8 cellular contexts compared by ENCODE assay signal in genomic region chr19:9820043-9820442, GRCh38. TPM values are rescaled to one million over a fixed set of nuclear protein-coding genes. Genes with fewer than 3 reads are reported as not detected.
DNase-seq lines count a peak whose midpoint lies in the region; ATAC-seq and TF ChIP-seq lines count a peak whose summit lies in the region.
"Not testable (repeated sequence)": the region's sequence is repeated elsewhere in the genome, so short reads cannot be mapped to it uniquely, and the experiment has no call there.

No MANE protein-coding gene starts in this region.

- not testable (repeated sequence) for ATAC-seq in right cardiac atrium; natural killer cell treated with Interleukin-12 subunit alpha and Interleukin-12 subunit beta and Interleukin-15 and Interleukin-18, amount 100 ng/mL, for 72 hours; stimulated activated effector memory CD8-positive, alpha-beta T cell treated with anti-CD3 and anti-CD28 coated beads, Interleukin-12 subunit alpha, Interleukin-12 subunit beta, amount 100 ng/mL, for 72 hours

- not testable (repeated sequence) for TF ChIP-seq CTCF in A673 (conservative IDR thresholded peaks at IDR 0.05; ENCODE audit: low read depth, low read length); HL-60 (IDR thresholded peaks at IDR 0.05; ENCODE audit: insufficient read depth, low read length)

- H3K27ac Mint-ChIP-seq in activated T-helper 2 cell treated with anti-CD3 and anti-CD28 coated beads, Interferon-gamma antibody, Interleukin-2, Interleukin-4, amounts not matched to agents 10 μg/mL and 5 μg/mL and 100 μg/mL, durations not matched to agents 14 hours and 24 hours and 36 hours = not testable (repeated sequence)
- H3K27ac Mint-ChIP-seq in dendritic cell treated with granulocyte-macrophage colony-stimulating factor and Interleukin-4, amounts not matched to agents 40 ng/mL and 50 ng/mL, for 4 days = peak overlapping the region; percentile 97
- peak overlapping the region; percentile 82 to 83 for H3K27ac Mint-ChIP-seq in natural killer cell treated with Interleukin-12 subunit alpha and Interleukin-12 subunit beta and Interleukin-15 and Interleukin-18, amount 100 ng/mL, for 72 hours
- peak overlapping the region; percentile 89 for H3K27ac Mint-ChIP-seq in stimulated activated effector memory CD8-positive, alpha-beta T cell treated with anti-CD3 and anti-CD28 coated beads, Interleukin-12 subunit alpha, Interleukin-12 subunit beta, amount 100 ng/mL, for 72 hours

- H3K9me3 Mint-ChIP-seq in activated T-helper 2 cell treated with anti-CD3 and anti-CD28 coated beads, Interferon-gamma antibody, Interleukin-2, Interleukin-4, amounts not matched to agents 10 μg/mL and 5 μg/mL and 100 μg/mL, durations not matched to agents 14 hours and 24 hours and 36 hours = peaks cover 14% of the 10 kb centered on the region
- peaks cover 11% of the 10 kb centered on the region for H3K9me3 Mint-ChIP-seq in dendritic cell treated with granulocyte-macrophage colony-stimulating factor and Interleukin-4, amounts not matched to agents 40 ng/mL and 50 ng/mL, for 4 days
- not testable (repeated sequence) for H3K9me3 Mint-ChIP-seq in natural killer cell treated with Interleukin-12 subunit alpha and Interleukin-12 subunit beta and Interleukin-15 and Interleukin-18, amount 100 ng/mL, for 72 hours; stimulated activated effector memory CD8-positive, alpha-beta T cell treated with anti-CD3 and anti-CD28 coated beads, Interleukin-12 subunit alpha, Interleukin-12 subunit beta, amount 100 ng/mL, for 72 hours

- POLR2A ChIA-PET in A673 (lab: Charles Lee; ENCODE audit: low non-redundant PET) = not testable (repeated sequence)

- 93% methylated on average over 8 of the region's 8 CpGs for WGBS in right cardiac atrium

- CTCF ChIA-PET in A673 (lab: Charles Lee) = not testable (repeated sequence)

- H3K27me3 Mint-ChIP-seq in activated T-helper 2 cell treated with anti-CD3 and anti-CD28 coated beads, Interferon-gamma antibody, Interleukin-2, Interleukin-4, amounts not matched to agents 10 μg/mL and 5 μg/mL and 100 μg/mL, durations not matched to agents 14 hours and 24 hours and 36 hours (ENCODE audit: low read depth); dendritic cell treated with granulocyte-macrophage colony-stimulating factor and Interleukin-4, amounts not matched to agents 40 ng/mL and 50 ng/mL, for 4 days; natural killer cell treated with Interleukin-12 subunit alpha and Interleukin-12 subunit beta and Interleukin-15 and Interleukin-18, amount 100 ng/mL, for 72 hours: not testable (repeated sequence)

- H3K36me3 ChIP-seq in A673 (ENCODE audit: insufficient read depth, low read length, poor library complexity, severe bottlenecking); SJCRH30: not testable (repeated sequence)

- peak overlapping the region; percentile 96 for H3K4me3 ChIP-seq in A673 (ENCODE audit: low read depth, low read length, poor library complexity, severe bottlenecking)
- peak overlapping the region; percentile 39 for H3K4me3 ChIP-seq in HL-60 (replicated peaks; ENCODE audit: insufficient read depth, low read length)
- H3K4me3 ChIP-seq in SJCRH30 = peak overlapping the region; percentile 47
- H3K4me3 ChIP-seq in right cardiac atrium (ENCODE audit: low read length) = not testable (repeated sequence)

- peaks cover 26% of the 10 kb centered on the region for H3K36me3 Mint-ChIP-seq in activated T-helper 2 cell treated with anti-CD3 and anti-CD28 coated beads, Interferon-gamma antibody, Interleukin-2, Interleukin-4, amounts not matched to agents 10 μg/mL and 5 μg/mL and 100 μg/mL, durations not matched to agents 14 hours and 24 hours and 36 hours (ENCODE audit: low read depth)
- H3K36me3 Mint-ChIP-seq in dendritic cell treated with granulocyte-macrophage colony-stimulating factor and Interleukin-4, amounts not matched to agents 40 ng/mL and 50 ng/mL, for 4 days (ENCODE audit: low read depth) = peaks cover 48% of the 10 kb centered on the region
- H3K36me3 Mint-ChIP-seq in natural killer cell treated with Interleukin-12 subunit alpha and Interleukin-12 subunit beta and Interleukin-15 and Interleukin-18, amount 100 ng/mL, for 72 hours = not testable (repeated sequence)
- H3K36me3 Mint-ChIP-seq in stimulated activated effector memory CD8-positive, alpha-beta T cell treated with anti-CD3 and anti-CD28 coated beads, Interleukin-12 subunit alpha, Interleukin-12 subunit beta, amount 100 ng/mL, for 72 hours = peaks cover 24% of the 10 kb centered on the region

- not testable (repeated sequence) for DNase-seq in A673 (ENCODE audit: low spot score); HL-60 (ENCODE audit: low read depth in 1 of 2, low spot score in 1 of 2); SJCRH30; activated T-helper 2 cell treated with anti-CD3 and anti-CD28 coated beads, Interferon-gamma antibody, Interleukin-2, Interleukin-4, amounts not matched to agents 10 μg/mL and 5 μg/mL and 100 μg/mL, durations not matched to agents 14 hours and 24 hours and 36 hours (ENCODE audit: low spot score); natural killer cell treated with Interleukin-12 subunit alpha and Interleukin-12 subunit beta and Interleukin-15 and Interleukin-18, amount 100 ng/mL, for 72 hours (ENCODE audit: low spot score); stimulated activated effector memory CD8-positive, alpha-beta T cell treated with anti-CD3 and anti-CD28 coated beads, Interleukin-12 subunit alpha, Interleukin-12 subunit beta, amount 100 ng/mL, for 72 hours (ENCODE audit: low spot score in 2 of 2)
- DNase-seq in right cardiac atrium = peak in 1 of 3 donors; percentile 65

- H3K27me3 ChIP-seq in A673 (replicated peaks; ENCODE audit: insufficient read depth, low read depth, low read length, poor library complexity); HL-60 (ENCODE audit: insufficient read depth, poor library complexity, severe bottlenecking); SJCRH30; right cardiac atrium (ENCODE audit: control insufficient read depth, insufficient read depth): not testable (repeated sequence)

- H3K4me1 Mint-ChIP-seq in activated T-helper 2 cell treated with anti-CD3 and anti-CD28 coated beads, Interferon-gamma antibody, Interleukin-2, Interleukin-4, amounts not matched to agents 10 μg/mL and 5 μg/mL and 100 μg/mL, durations not matched to agents 14 hours and 24 hours and 36 hours (ENCODE audit: low read depth) = peaks cover 21% of the 10 kb centered on the region
- H3K4me1 Mint-ChIP-seq in dendritic cell treated with granulocyte-macrophage colony-stimulating factor and Interleukin-4, amounts not matched to agents 40 ng/mL and 50 ng/mL, for 4 days (ENCODE audit: low read depth) = peaks cover 30% of the 10 kb centered on the region
- H3K4me1 Mint-ChIP-seq in natural killer cell treated with Interleukin-12 subunit alpha and Interleukin-12 subunit beta and Interleukin-15 and Interleukin-18, amount 100 ng/mL, for 72 hours (ENCODE audit: low read depth in 2 of 2) = peaks cover 17 to 24% of the 10 kb centered on the region in 2 donors
- peaks cover 19% of the 10 kb centered on the region for H3K4me1 Mint-ChIP-seq in stimulated activated effector memory CD8-positive, alpha-beta T cell treated with anti-CD3 and anti-CD28 coated beads, Interleukin-12 subunit alpha, Interleukin-12 subunit beta, amount 100 ng/mL, for 72 hours

- BruUV-seq in A673 (replicated peaks; lab: Mats Ljungman, UMichigan) = not testable (repeated sequence)

- not testable (repeated sequence) for H3K9me3 ChIP-seq in A673 (ENCODE audit: low read depth, low read length, poor library complexity, severe bottlenecking); SJCRH30 (replicated peaks); right cardiac atrium (ENCODE audit: control insufficient read depth, low read length)

- not testable (repeated sequence) for H3K4me1 ChIP-seq in A673 (ENCODE audit: insufficient read depth, low read length, poor library complexity, severe bottlenecking); SJCRH30; right cardiac atrium (ENCODE audit: control insufficient read depth, insufficient read depth, low read length)

- H3K27ac ChIP-seq in A673 (ENCODE audit: low read depth, low read length, poor library complexity, severe bottlenecking); SJCRH30: not testable (repeated sequence)
- H3K27ac ChIP-seq in HL-60 (replicated peaks) (0 out of 2 replicates have a peak overlapping the region, but pooled peaks have one; percentile 1), right cardiac atrium (ENCODE audit: low read length) (peak overlapping the region; percentile 73)

- peak overlapping the region; percentile 90 for H3K4me3 Mint-ChIP-seq in activated T-helper 2 cell treated with anti-CD3 and anti-CD28 coated beads, Interferon-gamma antibody, Interleukin-2, Interleukin-4, amounts not matched to agents 10 μg/mL and 5 μg/mL and 100 μg/mL, durations not matched to agents 14 hours and 24 hours and 36 hours (ENCODE audit: low read depth)
- H3K4me3 Mint-ChIP-seq in dendritic cell treated with granulocyte-macrophage colony-stimulating factor and Interleukin-4, amounts not matched to agents 40 ng/mL and 50 ng/mL, for 4 days = not testable (repeated sequence)
- peak overlapping the region; percentile 89 for H3K4me3 Mint-ChIP-seq in natural killer cell treated with Interleukin-12 subunit alpha and Interleukin-12 subunit beta and Interleukin-15 and Interleukin-18, amount 100 ng/mL, for 72 hours
- peak overlapping the region; percentile 84 for H3K4me3 Mint-ChIP-seq in stimulated activated effector memory CD8-positive, alpha-beta T cell treated with anti-CD3 and anti-CD28 coated beads, Interleukin-12 subunit alpha, Interleukin-12 subunit beta, amount 100 ng/mL, for 72 hours

- intact Hi-C loops in A673 (cut with micrococcal nuclease; ENCODE audit: unreplicated experiment); activated T-helper 2 cell treated with anti-CD3 and anti-CD28 coated beads, Interferon-gamma antibody, Interleukin-2, Interleukin-4, amounts not matched to agents 10 μg/mL and 5 μg/mL and 100 μg/mL, durations not matched to agents 14 hours and 24 hours and 36 hours (cut with micrococcal nuclease); dendritic cell treated with granulocyte-macrophage colony-stimulating factor and Interleukin-4, amounts not matched to agents 40 ng/mL and 50 ng/mL, for 4 days (cut with micrococcal nuclease); right cardiac atrium (cut with DNase I): not testable (repeated sequence)

RNA-seq across cellular contexts. Expression of gene FBXL12, which starts 1.2 kb away (rescaled TPM):
- 21.7 and 26.4 TPM in 2 replicates for total RNA-seq in A673 (2021)
- total RNA-seq in SJCRH30 (2014; rRNA removed; shearing (Covaris generic)) = 20.0 and 20.6 TPM in 2 replicates
- 23.4 and 23.7 TPM in 2 replicates for total RNA-seq in activated T-helper 2 cell treated with anti-CD3 and anti-CD28 coated beads, Interferon-gamma antibody, Interleukin-2, Interleukin-4, amounts not matched to agents 10 μg/mL and 5 μg/mL and 100 μg/mL, durations not matched to agents 14 hours and 24 hours and 36 hours
- total RNA-seq in right cardiac atrium = 10 to 100 TPM; 12.2 to 14.5 (median 13.8) TPM
- 13.9 TPM for polyA plus RNA-seq in right cardiac atrium
- total RNA-seq in natural killer cell treated with Interleukin-12 subunit alpha and Interleukin-12 subunit beta and Interleukin-15 and Interleukin-18, amount 100 ng/mL, for 72 hours = 10 to 100 TPM; 35.5 to 36.0 TPM

RNA-seq across cellular contexts. Expression of gene UBL5, which starts 7.7 kb away (rescaled TPM):
- 327 and 383 TPM in 2 replicates for total RNA-seq in A673 (2021)
- 250 and 326 TPM in 2 replicates for total RNA-seq in SJCRH30 (2014; rRNA removed; shearing (Covaris generic))
- 331 and 335 TPM in 2 replicates for total RNA-seq in activated T-helper 2 cell treated with anti-CD3 and anti-CD28 coated beads, Interferon-gamma antibody, Interleukin-2, Interleukin-4, amounts not matched to agents 10 μg/mL and 5 μg/mL and 100 μg/mL, durations not matched to agents 14 hours and 24 hours and 36 hours
- total RNA-seq in right cardiac atrium = 100 to 1,000 TPM; 439 to 544 (median 471) TPM
- 1,516 TPM for polyA plus RNA-seq in right cardiac atrium
- total RNA-seq in natural killer cell treated with Interleukin-12 subunit alpha and Interleukin-12 subunit beta and Interleukin-15 and Interleukin-18, amount 100 ng/mL, for 72 hours = 100 to 1,000 TPM; 260 to 346 TPM

RNA-seq across cellular contexts. Expression of gene PIN1, which starts 15.1 kb away (rescaled TPM):
- total RNA-seq in A673 (2021) = 177 and 179 TPM in 2 replicates
- 90.1 and 105 TPM in 2 replicates for total RNA-seq in SJCRH30 (2014; rRNA removed; shearing (Covaris generic))
- 84.3 and 87.3 TPM in 2 replicates for total RNA-seq in activated T-helper 2 cell treated with anti-CD3 and anti-CD28 coated beads, Interferon-gamma antibody, Interleukin-2, Interleukin-4, amounts not matched to agents 10 μg/mL and 5 μg/mL and 100 μg/mL, durations not matched to agents 14 hours and 24 hours and 36 hours
- total RNA-seq in right cardiac atrium = 10 to 100 TPM; 81.9 to 98.2 (median 90.2) TPM
- 113 TPM for polyA plus RNA-seq in right cardiac atrium
- total RNA-seq in natural killer cell treated with Interleukin-12 subunit alpha and Interleukin-12 subunit beta and Interleukin-15 and Interleukin-18, amount 100 ng/mL, for 72 hours = 10 to 100 TPM; 95.1 to 96.4 TPM

RNA-seq across cellular contexts. Expression of gene ZNF846, which starts 51.5 kb away (rescaled TPM):
- total RNA-seq in A673 (2021) (3.9 and 7.7 TPM in 2 replicates), right cardiac atrium (10 to 100 TPM in 3 of 4 donors, 1 to 10 TPM in 1; 8.4 to 14.6 (median 14.4) TPM)
- total RNA-seq in SJCRH30 (2014; rRNA removed; shearing (Covaris generic)) = 0.89 and 3.1 TPM in 2 replicates
- 3.2 and 3.7 TPM in 2 replicates for total RNA-seq in activated T-helper 2 cell treated with anti-CD3 and anti-CD28 coated beads, Interferon-gamma antibody, Interleukin-2, Interleukin-4, amounts not matched to agents 10 μg/mL and 5 μg/mL and 100 μg/mL, durations not matched to agents 14 hours and 24 hours and 36 hours
- polyA plus RNA-seq in right cardiac atrium = 10.9 TPM
- total RNA-seq in natural killer cell treated with Interleukin-12 subunit alpha and Interleukin-12 subunit beta and Interleukin-15 and Interleukin-18, amount 100 ng/mL, for 72 hours = 1 to 10 TPM; 5.7 to 8.3 TPM
